In the genomic region with DNA sequence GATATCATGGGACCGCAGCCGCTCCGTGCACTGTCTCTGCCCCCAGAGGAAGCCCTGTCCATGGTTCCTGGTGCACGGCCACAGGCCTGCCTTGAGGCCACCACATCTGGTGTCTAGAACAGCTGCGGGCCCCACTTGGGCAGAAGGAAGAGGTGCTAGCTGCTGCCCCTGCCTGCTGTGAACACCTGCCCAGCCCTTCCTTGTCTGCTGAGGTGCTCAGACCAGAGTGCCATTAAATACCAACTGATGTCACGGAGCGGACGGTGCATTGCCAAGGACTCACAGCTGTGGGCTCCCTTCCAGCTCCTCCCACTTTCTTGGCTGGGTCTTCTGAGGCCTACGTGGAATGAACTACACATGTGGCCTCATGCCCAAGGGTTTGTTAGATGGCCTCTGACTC, we compare ENCODE assay signal across 15 cellular contexts.
DNase-seq lines count a peak whose midpoint lies in the region; ATAC-seq, FAIRE-seq and TF ChIP-seq lines count a peak whose summit lies in the region.
"Had no signal": no experiment of that assay in that cellular context is flagged by ENCODE, and none has a peak within 500 bp of the region (broad histone marks: within the 10 kb centered on the region; RNA-seq: fewer than 3 reads in every experiment).

No MANE protein-coding gene starts in this region.

- H3K27me3 ChIP-seq in effector memory CD4-positive, alpha-beta T cell (replicated peaks; ENCODE audit: control insufficient read depth, insufficient read depth, low read length, poor library complexity, severe bottlenecking), result no peaks in the 10 kb centered on the region

- no peaks in the 10 kb centered on the region for H3K9me3 ChIP-seq in kidney (ENCODE audit: control insufficient read depth in 1 of 2, low read length in 2 of 2)
- H3K9me3 ChIP-seq in effector memory CD4-positive, alpha-beta T cell (ENCODE audit: control insufficient read depth, low read length), result no peaks in the 10 kb centered on the region

- H3K27ac ChIP-seq in kidney (ENCODE audit: low read depth in 2 of 2, low read length in 2 of 2), result peak overlapping the region; percentile 23 to 67
- no peak overlapping the region for H3K27ac ChIP-seq in effector memory CD4-positive, alpha-beta T cell (ENCODE audit: insufficient read depth, low read length, poor library complexity, severe bottlenecking)

- intact Hi-C loops in kidney (cut with DNase I), result no loop called here

- H3K4me3 ChIP-seq in AG10803 (ENCODE audit: low read length) (no peak overlapping the region), kidney (ENCODE audit: low read length in 2 of 2) (no peak overlapping the region)
- H3K4me3 ChIP-seq in effector memory CD4-positive, alpha-beta T cell (ENCODE audit: insufficient read depth, low read depth, low read length, poor library complexity, severe bottlenecking), result no peak overlapping the region
- H3K4me3 ChIP-seq: GM23338 had no signal

- H3K4me1 ChIP-seq in kidney (ENCODE audit: control insufficient read depth in 1 of 2, insufficient read depth in 1 of 2, low read depth in 1 of 2, low read length in 2 of 2), result peaks cover 14 to 16% of the 10 kb centered on the region in 2 donors
- H3K4me1 ChIP-seq in effector memory CD4-positive, alpha-beta T cell (ENCODE audit: control insufficient read depth, insufficient read depth, low read length, poor library complexity, severe bottlenecking), result peaks cover 3% of the 10 kb centered on the region

- FAIRE-seq in kidney (lab: Jason Lieb, UNC), result no peak

- DNase-seq in AG10803 (ENCODE audit: low read depth) (peak; percentile 64), RPMI7951 (ENCODE audit: low read depth) (peak; percentile 42), kidney (peak; percentile 74), NCI-H1105 treated with DMSO at 0.1 percent for 48 hours (lab: John Stamatoyannopoulos, UW) (no peak), SKM-1 (lab: John Stamatoyannopoulos, UW; ENCODE audit: unreplicated experiment) (no peak)
- DNase-seq in effector memory CD4-positive, alpha-beta T cell, result no peak
- DNase-seq: activated gamma-delta T cell; C1 segment of cervical spinal cord; dermis blood vessel endothelial cell; NCI-H1092 treated with DMSO at 0.1 percent for 48 hours; stimulated activated CD4-positive, alpha-beta T cell treated with anti-CD3 and anti-CD28 coated beads, Interleukin-1b, Interleukin-23, amount 100 ng/mL, for 48 hours had no signal

- H3K9ac ChIP-seq in kidney (ENCODE audit: low read length in 2 of 2), result no peak overlapping the region

- peaks cover 0 to 3% of the 10 kb centered on the region in 2 donors for H3K36me3 ChIP-seq in kidney (ENCODE audit: control insufficient read depth in 1 of 2, insufficient read depth in 2 of 2, low read length in 2 of 2)
- peaks cover 6% of the 10 kb centered on the region for H3K36me3 ChIP-seq in effector memory CD4-positive, alpha-beta T cell (ENCODE audit: control insufficient read depth, insufficient read depth, low read length)

- peak; percentile 4 for ATAC-seq in GM19463 (IDR thresholded peaks at IDR 0.05; ENCODE audit: unreplicated experiment)
- no peak for ATAC-seq in HG03196 (IDR thresholded peaks at IDR 0.05; ENCODE audit: unreplicated experiment)
- ATAC-seq: GM23338, Panc1 had no signal

- TF ChIP-seq CTCF in AG10803 (conservative IDR thresholded peaks at IDR 0.05; ENCODE audit: low read length), result no peak
- TF ChIP-seq CTCF in kidney (IDR thresholded peaks at IDR 0.05; ENCODE audit: borderline replicate concordance, extremely low read depth, insufficient read depth), result no peak

Comparison
In these comparisons a context has a peak if more than half of its experiments do, and no peak if none do; other contexts are left out.
1. DNase-seq: peak in AG10803 (single experiment), RPMI7951 (single experiment) and kidney (single experiment); none in NCI-H1105 treated with DMSO at 0.1 percent for 48 hours (single experiment), effector memory CD4-positive, alpha-beta T cell (0 of 3) and SKM-1 (single experiment).